ENCODE assay signal across 23 cellular contexts in genomic region chr12:106642991-106643390, GRCh38.
DNase-seq lines count a peak whose midpoint lies in the region; ATAC-seq and TF ChIP-seq lines count a peak whose summit lies in the region.
"Had no signal": no experiment of that assay in that cellular context is flagged by ENCODE, and none has a peak within 500 bp of the region (broad histone marks: within the 10 kb centered on the region; RNA-seq: fewer than 3 reads in every experiment).

No MANE protein-coding gene starts in this region.

- WGBS in GM23248 (ENCODE audit: low coverage in 1 of 2, low lambda C conversion rate in 2 of 2, missing lambda C conversion rate in 2 of 2), 2 experiments: 23 to 36% methylated on average over 5 of the region's 5 CpGs
- WGBS in neuronal stem cell (ENCODE audit: extremely low coverage in 2 of 2, insufficient read length in 2 of 2, insufficient replicate concordance in 1 of 2), 2 donors: no CpG with 5 or more reads among the region's 5 CpGs
- WGBS in heart left ventricle, 4 donors: 60 to 73% (median 69%) methylated on average over 5 of the region's 5 CpGs

- ATAC-seq in heart left ventricle: no peak
- ATAC-seq: stimulated activated naive B cell treated with anti-CD40 and anti-IgM and Interleukin-4, amounts not matched to agents 10 μg/mL and 1 μg/mL and 100 μg/mL, for 72 hours had no signal

- no peak overlapping the region for H4K8ac ChIP-seq in neuronal stem cell (ENCODE audit: low read depth, low read length)

- H2AFZ ChIP-seq in GM23248 (no peak overlapping the region), neuronal stem cell (ENCODE audit: low read length) (no peak overlapping the region)

- in situ Hi-C loops in GM23248 (cut with MboI): no loop called here

- H2BK5ac ChIP-seq in neuronal stem cell (ENCODE audit: low read length): no peak overlapping the region

- H3K36me3 ChIP-seq in GM23248 (ENCODE audit: low read depth) (no peaks in the 10 kb centered on the region), neuronal stem cell (replicated peaks in 1 of 2; ENCODE audit: control insufficient read depth in 2 of 2, insufficient read depth in 2 of 2, low read length in 2 of 2) (peaks cover 0 to 99% of the 10 kb centered on the region in 2 donors), heart left ventricle (no peaks in the 10 kb centered on the region)
- H3K36me3 ChIP-seq: neutrophil, thoracic aorta, uterus had no signal

- intact Hi-C loops in heart left ventricle (cut with DNase I): no loop called here

- no peaks in the 10 kb centered on the region for H3F3A ChIP-seq in GM23248 (ENCODE audit: insufficient read depth)

- H3K4me2 ChIP-seq in GM23248 (ENCODE audit: unreplicated experiment) (no peak overlapping the region), neuronal stem cell (ENCODE audit: insufficient read depth, low read length, poor library complexity, severe bottlenecking) (no peak overlapping the region)

- no peaks in the 10 kb centered on the region for H3K4me1 ChIP-seq in GM23248 (ENCODE audit: insufficient read depth)
- H3K4me1 ChIP-seq in neuronal stem cell (ENCODE audit: control insufficient read depth in 2 of 2, insufficient read depth in 1 of 2, low read depth in 1 of 2, low read length in 2 of 2): peaks cover 0 to 8% of the 10 kb centered on the region in 2 donors
- peaks cover 0 to 5% (median 0%) of the 10 kb centered on the region in 12 donors for H3K4me1 ChIP-seq in heart left ventricle
- H3K4me1 ChIP-seq: uterus had no signal

- H3K27me3 ChIP-seq in GM23248 (replicated peaks; ENCODE audit: insufficient read depth): no peaks in the 10 kb centered on the region
- no peaks in the 10 kb centered on the region for H3K27me3 ChIP-seq in neuronal stem cell (ENCODE audit: control insufficient read depth in 3 of 3, insufficient read depth in 3 of 3, low read depth in 1 of 3, low read length in 3 of 3)
- H3K27me3 ChIP-seq in heart left ventricle: no peaks in the 10 kb centered on the region
- H3K27me3 ChIP-seq: uterus had no signal

- H3K27ac ChIP-seq in GM23248: no peak overlapping the region
- peak overlapping the region; percentile 14 for H3K27ac ChIP-seq in cingulate gyrus (ENCODE audit: low read depth, low read length)
- no peak overlapping the region for H3K27ac ChIP-seq in neuronal stem cell (replicated peaks; ENCODE audit: low read length)
- H3K27ac ChIP-seq in heart left ventricle: no peak overlapping the region
- H3K27ac ChIP-seq: neutrophil, thoracic aorta, uterus had no signal

- TF ChIP-seq CTCF in heart left ventricle (IDR thresholded peaks at IDR 0.05): no peak

- no peaks in the 10 kb centered on the region for H3K79me2 ChIP-seq in GM23248 (ENCODE audit: insufficient read depth)

- no peaks in the 10 kb centered on the region for H4K20me1 ChIP-seq in GM23248 (ENCODE audit: insufficient read depth)

- H3K9me2 ChIP-seq in GM23248 (ENCODE audit: insufficient read depth): no peaks in the 10 kb centered on the region

- no peak overlapping the region for H2BK12ac ChIP-seq in neuronal stem cell (ENCODE audit: low read length)

- H2BK120ac ChIP-seq in neuronal stem cell (ENCODE audit: low read depth, low read length): no peak overlapping the region

- no peak overlapping the region for H4K91ac ChIP-seq in neuronal stem cell (ENCODE audit: low read depth, low read length, poor library complexity)

- peak; percentile 5 for DNase-seq in GM23248
- DNase-seq in M059J (ENCODE audit: low read depth): peak; percentile 55
- DNase-seq in neuronal stem cell (ENCODE audit: low spot score): no peak
- no peak for DNase-seq in GF-D8 (lab: John Stamatoyannopoulos, UW)
- DNase-seq in activated CD8-positive, alpha-beta memory T cell treated with anti-CD3 and anti-CD28 coated beads, Interleukin-2, amount 50 U/mL, for 4 hours: no peak
- DNase-seq in heart left ventricle: no peak
- DNase-seq: activated CD4-positive, alpha-beta T cell treated with anti-CD3 and anti-CD28 coated beads for 48 hours; activated T-cell treated with anti-CD3 and anti-CD28 coated beads, Interleukin-2, amount 50 U/mL, for 48 hours; DND-41; effector CD4-positive, alpha-beta T cell; foreskin melanocyte; IMR-90; mesenchymal stem cell; NCI-H1092 treated with DMSO at 0.1 percent for 48 hours; NCI-H187 treated with DMSO at 0.1 percent for 48 hours; NCI-H748 treated with DMSO at 0.1 percent for 48 hours; stimulated activated CD4-positive, alpha-beta T cell treated with anti-CD3 and anti-CD28 coated beads, Interleukin-15, amount 100 ng/mL, for 24 hours; stimulated activated naive B cell treated with anti-CD40 and anti-IgM and Interleukin-4, amounts not matched to agents 10 μg/mL and 1 μg/mL and 100 μg/mL, for 72 hours; T-helper 1 cell; uterus had no signal

- H2BK15ac ChIP-seq in neuronal stem cell (ENCODE audit: low read length): no peak overlapping the region

- H3K23ac ChIP-seq in neuronal stem cell (ENCODE audit: low read depth, low read length, poor library complexity): no peak overlapping the region

- no peak overlapping the region for H3K4ac ChIP-seq in neuronal stem cell (ENCODE audit: low read length)

- TF ChIP-seq POLR2A in heart left ventricle (IDR thresholded peaks at IDR 0.05): no peak

- no peak overlapping the region for H2AK5ac ChIP-seq in neuronal stem cell (ENCODE audit: low read depth, low read length)

- H3K18ac ChIP-seq in neuronal stem cell (ENCODE audit: low read length): peak overlapping the region; percentile 84

- H3K79me1 ChIP-seq in neuronal stem cell (ENCODE audit: low read depth, low read length): no peaks in the 10 kb centered on the region

- H3K4me3 ChIP-seq in GM23248 (no peak overlapping the region), neuronal stem cell (ENCODE audit: low read length in 2 of 2) (no peak overlapping the region), heart left ventricle (no peak overlapping the region)
- H3K4me3 ChIP-seq: thoracic aorta, uterus had no signal

- peak overlapping the region; percentile 40 for H3K14ac ChIP-seq in neuronal stem cell (ENCODE audit: low read length)

- H3K9me3 ChIP-seq in GM23248 (ENCODE audit: low read depth) (no peaks in the 10 kb centered on the region), neuronal stem cell (replicated peaks in 1 of 2; ENCODE audit: control insufficient read depth in 2 of 2, insufficient read depth in 1 of 2, low read depth in 1 of 2, low read length in 2 of 2) (peaks cover 0 to 7% of the 10 kb centered on the region in 2 donors), heart left ventricle (no peaks in the 10 kb centered on the region)
- H3K9me3 ChIP-seq: neutrophil, thoracic aorta, uterus had no signal

- H3K9ac ChIP-seq in GM23248 (no peak overlapping the region), neuronal stem cell (ENCODE audit: low read depth, low read length, poor library complexity) (peak overlapping the region; percentile 54)

Comparison
In these comparisons a context has a peak if more than half of its experiments do, and no peak if none do; other contexts are left out.
1. DNase-seq: peak in GM23248 (single experiment) and M059J (single experiment); none in neuronal stem cell (single experiment), GF-D8 (single experiment), activated CD8-positive, alpha-beta memory T cell treated with anti-CD3 and anti-CD28 coated beads, Interleukin-2, amount 50 U/mL, for 4 hours (single experiment) and heart left ventricle (0 of 5).